Comparison of ENCODE assay signal across 12 cellular contexts in the genomic region with DNA sequence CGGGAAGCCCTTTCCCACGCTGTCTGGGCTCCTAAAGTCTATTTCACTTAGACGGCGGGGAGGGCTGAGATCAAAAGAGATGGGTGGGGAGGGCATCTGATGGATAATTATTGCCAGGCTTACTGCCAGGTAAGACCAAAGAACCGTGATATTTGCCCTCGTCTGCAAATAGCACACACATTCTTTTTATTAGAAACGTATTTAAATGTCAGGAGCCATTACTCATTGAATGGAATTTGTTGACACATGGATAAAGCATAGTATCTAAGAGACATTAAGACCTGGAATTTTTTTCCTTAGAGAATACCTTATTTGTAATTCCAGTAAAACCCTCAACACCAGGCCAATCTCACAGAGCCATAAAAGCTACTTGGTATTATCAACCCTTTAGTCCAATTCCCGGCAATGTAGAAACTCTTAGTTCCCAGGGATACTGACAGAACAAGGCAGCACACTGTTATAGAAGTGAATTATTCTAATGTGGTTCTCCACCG. TPM values are rescaled to one million over a fixed set of nuclear protein-coding genes. Genes with fewer than 3 reads are reported as not detected.
DNase-seq lines count a peak whose midpoint lies in the region; ATAC-seq lines count a peak whose summit lies in the region.
"Had no signal": no experiment of that assay in that cellular context is flagged by ENCODE, and none has a peak within 500 bp of the region (broad histone marks: within the 10 kb centered on the region; RNA-seq: fewer than 3 reads in every experiment).

No MANE protein-coding gene starts in this region.

- peaks cover 3% of the 10 kb centered on the region for H3K4me1 Mint-ChIP-seq in activated CD4-positive, alpha-beta memory T cell treated with anti-CD3 and anti-CD28 coated beads, Interleukin-2, amount 10 ng/mL, durations not matched to agents 7 days and 5 days

- CTCF ChIA-PET in activated CD4-positive, alpha-beta memory T cell treated with anti-CD3 and anti-CD28 coated beads, Interleukin-2, amount 10 ng/mL, durations not matched to agents 7 days and 5 days (lab: Charles Lee), result no interaction called here

- POLR2A ChIA-PET in activated CD4-positive, alpha-beta memory T cell treated with anti-CD3 and anti-CD28 coated beads, Interleukin-2, amount 10 ng/mL, durations not matched to agents 7 days and 5 days (lab: Charles Lee), result interaction anchor here (2.0 kb wide), 1 partner anchor 11 kb away, joined by 4 read pairs; the partner anchor contains the start of gene URB1

- ATAC-seq in GM21576 (IDR thresholded peaks at IDR 0.05; ENCODE audit: unreplicated experiment), result no peak
- ATAC-seq: activated T-cell treated with anti-CD3 and anti-CD28 coated beads, Interleukin-2, amount 50 U/mL, for 72 hours had no signal

- no peaks in the 10 kb centered on the region for H3K27me3 Mint-ChIP-seq in activated CD4-positive, alpha-beta memory T cell treated with anti-CD3 and anti-CD28 coated beads, Interleukin-2, amount 10 ng/mL, durations not matched to agents 7 days and 5 days

- no peaks in the 10 kb centered on the region for H3K9me3 Mint-ChIP-seq in activated CD4-positive, alpha-beta memory T cell treated with anti-CD3 and anti-CD28 coated beads, Interleukin-2, amount 10 ng/mL, durations not matched to agents 7 days and 5 days
- H3K9me3 Mint-ChIP-seq: activated T-cell treated with anti-CD3 and anti-CD28 coated beads, Interleukin-2, amount 50 U/mL, for 72 hours had no signal

- in situ Hi-C loops in G401 (cut with HindIII; ENCODE audit: low sequenced_read_pairs), result no loop called here

- no peak overlapping the region for H3K27ac Mint-ChIP-seq in activated CD4-positive, alpha-beta memory T cell treated with anti-CD3 and anti-CD28 coated beads, Interleukin-2, amount 10 ng/mL, durations not matched to agents 7 days and 5 days
- H3K27ac Mint-ChIP-seq: activated T-cell treated with anti-CD3 and anti-CD28 coated beads, Interleukin-2, amount 50 U/mL, for 72 hours had no signal

- peaks cover 44% of the 10 kb centered on the region for H3K36me3 Mint-ChIP-seq in activated CD4-positive, alpha-beta memory T cell treated with anti-CD3 and anti-CD28 coated beads, Interleukin-2, amount 10 ng/mL, durations not matched to agents 7 days and 5 days (ENCODE audit: low read depth)

- peak; percentile 26 for DNase-seq in AG08396 (ENCODE audit: low spot score)
- DNase-seq in LHCN-M2 (ENCODE audit: low read depth), result peak; percentile 53
- DNase-seq in astrocyte of the hippocampus (ENCODE audit: low read depth, low spot score), result peak; percentile 87
- DNase-seq in kidney glomerular epithelial cell (lab: John Stamatoyannopoulos, UW), result peak; percentile 93
- no peak for DNase-seq in activated CD4-positive, alpha-beta memory T cell treated with anti-CD3 and anti-CD28 coated beads, Interleukin-2, amount 10 ng/mL, durations not matched to agents 7 days and 5 days
- no peak for DNase-seq in MV-4-11 (lab: John Stamatoyannopoulos, UW)
- no peak for DNase-seq in G401 (ENCODE audit: low spot score)
- DNase-seq: activated T-cell treated with anti-CD3 and anti-CD28 coated beads, Interleukin-2, amount 50 U/mL, for 72 hours; mucosa of descending colon; NCI-H2029 treated with DMSO at 0.1 percent for 48 hours; stimulated activated CD8-positive, alpha-beta memory T cell treated with anti-CD3 and anti-CD28 coated beads, Interleukin-4, amount 100 ng/mL, for 48 hours had no signal

- no peak overlapping the region for H3K4me3 Mint-ChIP-seq in activated CD4-positive, alpha-beta memory T cell treated with anti-CD3 and anti-CD28 coated beads, Interleukin-2, amount 10 ng/mL, durations not matched to agents 7 days and 5 days
- H3K4me3 Mint-ChIP-seq: activated T-cell treated with anti-CD3 and anti-CD28 coated beads, Interleukin-2, amount 50 U/mL, for 72 hours had no signal

RNA-seq across cellular contexts. Expression of gene URB1, which starts 10.7 kb away (rescaled TPM):
- total RNA-seq in LHCN-M2 (2014; rRNA removed), result 19.9 and 22.6 TPM in 2 replicates
- 10.7 TPM for polyA plus RNA-seq in LHCN-M2 (2012)
- total RNA-seq in activated CD4-positive, alpha-beta memory T cell treated with anti-CD3 and anti-CD28 coated beads, Interleukin-2, amount 10 ng/mL, durations not matched to agents 7 days and 5 days, result 1 to 10 TPM; 9.1 TPM
- 12.6 and 20.9 TPM in 2 replicates for total RNA-seq in G401 (2014; rRNA removed; shearing (Covaris generic))

RNA-seq across cellular contexts. Expression of gene EVA1C, which starts 30.4 kb away (rescaled TPM):
- 2.2 and 3.2 TPM in 2 replicates for total RNA-seq in LHCN-M2 (2014; rRNA removed)
- 2.1 TPM for polyA plus RNA-seq in LHCN-M2 (2012)
- 1 to 10 TPM; 5.0 to 6.3 TPM for total RNA-seq in activated CD4-positive, alpha-beta memory T cell treated with anti-CD3 and anti-CD28 coated beads, Interleukin-2, amount 10 ng/mL, durations not matched to agents 7 days and 5 days
- 2.3 TPM in 1 of 2 replicates, not detected in the other for total RNA-seq in G401 (2014; rRNA removed; shearing (Covaris generic))

Comparison
In these comparisons a context has a peak if more than half of its experiments do, and no peak if none do; other contexts are left out.
1. DNase-seq: peak in AG08396 (single experiment), LHCN-M2 (single experiment), astrocyte of the hippocampus (single experiment) and kidney glomerular epithelial cell (single experiment); none in activated CD4-positive, alpha-beta memory T cell treated with anti-CD3 and anti-CD28 coated beads, Interleukin-2, amount 10 ng/mL, durations not matched to agents 7 days and 5 days (single experiment), MV-4-11 (single experiment) and G401 (single experiment).